In genomic region chr6:15023448-15023847, GRCh38 we compare ENCODE assay signal across 9 cellular contexts.
DNase-seq lines count a peak whose midpoint lies in the region; ATAC-seq and TF ChIP-seq lines count a peak whose summit lies in the region.
"Had no signal": no experiment of that assay in that cellular context is flagged by ENCODE, and none has a peak within 500 bp of the region (broad histone marks: within the 10 kb centered on the region; RNA-seq: fewer than 3 reads in every experiment).

No MANE protein-coding gene starts in this region.

- H3K36me3 ChIP-seq in heart left ventricle (no peaks in the 10 kb centered on the region), gastrocnemius medialis (no peaks in the 10 kb centered on the region)

- no peak overlapping the region for H3K27ac ChIP-seq in dorsolateral prefrontal cortex
- H3K27ac ChIP-seq in heart left ventricle: no peak overlapping the region
- H3K27ac ChIP-seq in gastrocnemius medialis: no peak overlapping the region

- 89 to 97% (median 94%) methylated on average over 8 of the region's 8 CpGs for WGBS in heart left ventricle, 4 donors

- H3K4me3 ChIP-seq in dorsolateral prefrontal cortex (no peak overlapping the region), heart left ventricle (peak overlapping the region in 1 of 12 donors; percentile 16), gastrocnemius medialis (no peak overlapping the region)
- H3K4me3 ChIP-seq: lung had no signal

- intact Hi-C loops in dorsolateral prefrontal cortex (cut with DNase I): no loop called here
- intact Hi-C loops in heart left ventricle (cut with DNase I): no loop called here
- intact Hi-C loops in gastrocnemius medialis (cut with DNase I; ENCODE audit: low total_unique reads): no loop called here

- ATAC-seq in GM18907 (IDR thresholded peaks at IDR 0.05; ENCODE audit: unreplicated experiment) (peak; percentile 95), HG02870 (IDR thresholded peaks at IDR 0.05; ENCODE audit: unreplicated experiment) (peak; percentile 88), heart left ventricle (no peak), gastrocnemius medialis (no peak)

- TF ChIP-seq CTCF in dorsolateral prefrontal cortex (IDR thresholded peaks at IDR 0.05 in 54 of 56, conservative IDR thresholded peaks at IDR 0.05 in 2 of 56; ENCODE audit: low read depth in 1 of 56, partially characterized antibody in 56 of 56) (no peak), heart left ventricle (IDR thresholded peaks at IDR 0.05) (no peak), gastrocnemius medialis (IDR thresholded peaks at IDR 0.05 in 4 of 5, conservative IDR thresholded peaks at IDR 0.05 in 1 of 5) (no peak)

- H3K27me3 ChIP-seq in dorsolateral prefrontal cortex (peaks cover 0 to 4% (median 0%) of the 10 kb centered on the region in 45 donors), heart left ventricle (no peaks in the 10 kb centered on the region), gastrocnemius medialis (no peaks in the 10 kb centered on the region)

- H3K9me3 ChIP-seq in heart left ventricle: no peaks in the 10 kb centered on the region
- no peaks in the 10 kb centered on the region for H3K9me3 ChIP-seq in gastrocnemius medialis

- TF ChIP-seq POLR2A in heart left ventricle (IDR thresholded peaks at IDR 0.05) (no peak), gastrocnemius medialis (IDR thresholded peaks at IDR 0.05) (no peak)

- peaks cover 0 to 6% (median 0%) of the 10 kb centered on the region in 12 donors for H3K4me1 ChIP-seq in heart left ventricle
- no peaks in the 10 kb centered on the region for H3K4me1 ChIP-seq in gastrocnemius medialis

- in situ Hi-C loops in gastrocnemius medialis (cut with MboI; ENCODE audit: low sequenced_read_pairs in 4 of 4): no loop called here

- peak; percentile 24 to 25 for DNase-seq in activated CD4-positive, alpha-beta T cell treated with anti-CD3 and anti-CD28 coated beads for 4 hours
- DNase-seq in stimulated activated CD4-positive, alpha-beta T cell treated with anti-CD3 and anti-CD28 coated beads, Interleukin-15, amount 100 ng/mL, for 48 hours (ENCODE audit: low read depth in 2 of 2): peak; percentile 65 to 69
- DNase-seq in dorsolateral prefrontal cortex (no peak), KG1 (lab: John Stamatoyannopoulos, UW) (no peak), heart left ventricle (no peak), gastrocnemius medialis (no peak)

Comparison
In these comparisons a context has a peak if more than half of its experiments do, and no peak if none do; other contexts are left out.
1. ATAC-seq: peak in GM18907 (single experiment) and HG02870 (single experiment); none in heart left ventricle (0 of 4) and gastrocnemius medialis (0 of 2).
2. DNase-seq: peak in activated CD4-positive, alpha-beta T cell treated with anti-CD3 and anti-CD28 coated beads for 4 hours (2 of 2) and stimulated activated CD4-positive, alpha-beta T cell treated with anti-CD3 and anti-CD28 coated beads, Interleukin-15, amount 100 ng/mL, for 48 hours (2 of 2); none in dorsolateral prefrontal cortex (0 of 10), KG1 (single experiment), heart left ventricle (0 of 5) and gastrocnemius medialis (0 of 2).